19 cellular contexts compared by ENCODE assay signal in the genomic region with DNA sequence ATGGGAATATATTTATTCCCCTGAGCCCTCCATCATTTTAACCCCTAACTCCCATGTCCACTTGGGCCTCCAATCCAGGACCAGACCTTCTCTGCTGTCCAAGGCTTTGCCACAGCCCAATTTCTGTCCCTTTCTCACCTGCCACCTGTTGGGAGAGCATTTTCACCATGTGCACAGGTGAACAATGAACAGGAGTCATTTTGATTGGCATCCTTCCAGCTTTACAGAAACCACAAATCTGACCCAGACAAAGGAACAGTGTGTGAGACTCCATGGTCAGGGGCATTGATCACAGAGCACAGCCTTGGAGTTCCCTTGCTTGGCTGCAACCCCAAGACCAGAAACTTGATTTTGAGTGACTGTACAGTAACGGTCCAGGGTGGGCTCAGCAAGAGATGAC.
DNase-seq lines count a peak whose midpoint lies in the region; ATAC-seq and TF ChIP-seq lines count a peak whose summit lies in the region.
"Had no signal": no experiment of that assay in that cellular context is flagged by ENCODE, and none has a peak within 500 bp of the region (broad histone marks: within the 10 kb centered on the region; RNA-seq: fewer than 3 reads in every experiment).

No MANE protein-coding gene starts in this region.

- H3K27me3 Mint-ChIP-seq in activated CD4-positive, alpha-beta memory T cell treated with anti-CD3 and anti-CD28 coated beads, Interleukin-2, amount 10 ng/mL, durations not matched to agents 7 days and 5 days = no peaks in the 10 kb centered on the region
- H3K27me3 Mint-ChIP-seq in activated CD4-positive, alpha-beta memory T cell treated with anti-CD3 and anti-CD28 coated beads for 36 hours = no peaks in the 10 kb centered on the region
- H3K27me3 Mint-ChIP-seq in activated T-cell treated with anti-CD3 and anti-CD28 coated beads, Interleukin-2, amount 50 U/mL, for 72 hours (ENCODE audit: low read depth) = no peaks in the 10 kb centered on the region
- no peaks in the 10 kb centered on the region for H3K27me3 Mint-ChIP-seq in activated CD8-positive, alpha-beta T cell treated with anti-CD3 and anti-CD28 coated beads for 36 hours
- H3K27me3 Mint-ChIP-seq: activated T-cell treated with anti-CD3 and anti-CD28 coated beads, Interleukin-2, amount 50 U/mL, for 24 hours had no signal

- H3K4me1 Mint-ChIP-seq in activated CD4-positive, alpha-beta memory T cell treated with anti-CD3 and anti-CD28 coated beads, Interleukin-2, amount 10 ng/mL, durations not matched to agents 7 days and 5 days = no peaks in the 10 kb centered on the region
- H3K4me1 Mint-ChIP-seq in activated CD4-positive, alpha-beta memory T cell treated with anti-CD3 and anti-CD28 coated beads for 36 hours (ENCODE audit: low read depth) = no peaks in the 10 kb centered on the region
- peaks cover 13% of the 10 kb centered on the region for H3K4me1 Mint-ChIP-seq in stimulated activated effector memory CD8-positive, alpha-beta T cell treated with anti-CD3 and anti-CD28 coated beads, Interleukin-12 subunit alpha, Interleukin-12 subunit beta, amount 100 ng/mL, for 72 hours
- H3K4me1 Mint-ChIP-seq in activated T-cell treated with anti-CD3 and anti-CD28 coated beads, Interleukin-2, amount 50 U/mL, for 72 hours (ENCODE audit: low read depth) = no peaks in the 10 kb centered on the region
- no peaks in the 10 kb centered on the region for H3K4me1 Mint-ChIP-seq in activated CD8-positive, alpha-beta T cell treated with anti-CD3 and anti-CD28 coated beads for 36 hours (ENCODE audit: low read depth)
- H3K4me1 Mint-ChIP-seq: CD14-positive monocyte, immature natural killer cell, nephron had no signal

- POLR2A ChIA-PET in activated CD4-positive, alpha-beta memory T cell treated with anti-CD3 and anti-CD28 coated beads, Interleukin-2, amount 10 ng/mL, durations not matched to agents 7 days and 5 days (lab: Charles Lee) = no interaction called here
- POLR2A ChIA-PET in activated CD4-positive, alpha-beta memory T cell treated with anti-CD3 and anti-CD28 coated beads for 36 hours (lab: Charles Lee) = no interaction called here
- POLR2A ChIA-PET in activated CD8-positive, alpha-beta T cell treated with anti-CD3 and anti-CD28 coated beads for 36 hours (lab: Charles Lee) = no interaction called here

- TF ChIP-seq CTCF in activated CD8-positive, alpha-beta T cell treated with anti-CD3 and anti-CD28 coated beads for 36 hours (IDR thresholded peaks at IDR 0.05) = no peak

- CTCF ChIA-PET in activated CD4-positive, alpha-beta memory T cell treated with anti-CD3 and anti-CD28 coated beads, Interleukin-2, amount 10 ng/mL, durations not matched to agents 7 days and 5 days (lab: Charles Lee) = interaction anchor here (1.2 kb wide), 1 partner anchor 143 kb away, joined by 3 read pairs; no protein-coding TSS in a partner anchor
- CTCF ChIA-PET in activated CD4-positive, alpha-beta memory T cell treated with anti-CD3 and anti-CD28 coated beads for 36 hours (lab: Charles Lee) = interaction anchor here (0.7 to 1.2 kb wide), 2 partner anchors 20 to 143 kb away, joined by 3 to 7 read pairs; no protein-coding TSS in a partner anchor
- CTCF ChIA-PET in activated CD8-positive, alpha-beta T cell treated with anti-CD3 and anti-CD28 coated beads for 36 hours (lab: Charles Lee) = interaction anchor here (1.0 to 1.3 kb wide), 2 partner anchors 12 to 143 kb away, joined by 5 to 6 read pairs; no protein-coding TSS in a partner anchor

- no peak overlapping the region for H3K4me3 Mint-ChIP-seq in activated CD4-positive, alpha-beta memory T cell treated with anti-CD3 and anti-CD28 coated beads, Interleukin-2, amount 10 ng/mL, durations not matched to agents 7 days and 5 days
- H3K4me3 Mint-ChIP-seq in activated CD4-positive, alpha-beta memory T cell treated with anti-CD3 and anti-CD28 coated beads for 36 hours = no peak overlapping the region
- H3K4me3 Mint-ChIP-seq in stimulated activated effector memory CD8-positive, alpha-beta T cell treated with anti-CD3 and anti-CD28 coated beads, Interleukin-12 subunit alpha, Interleukin-12 subunit beta, amount 100 ng/mL, for 72 hours = no peak overlapping the region
- no peak overlapping the region for H3K4me3 Mint-ChIP-seq in activated T-cell treated with anti-CD3 and anti-CD28 coated beads, Interleukin-2, amount 50 U/mL, for 72 hours
- H3K4me3 Mint-ChIP-seq in activated CD8-positive, alpha-beta T cell treated with anti-CD3 and anti-CD28 coated beads for 36 hours = no peak overlapping the region
- H3K4me3 Mint-ChIP-seq: activated T-cell treated with anti-CD3 and anti-CD28 coated beads, Interleukin-2, amount 50 U/mL, for 24 hours; CD14-positive monocyte; immature natural killer cell; nephron had no signal

- in situ Hi-C loops in SK-MEL-5 (cut with HindIII; ENCODE audit: low pct_unique_long_range_greater_than_20kb, low sequenced_read_pairs) = no loop called here

- H3K36me3 Mint-ChIP-seq in activated CD4-positive, alpha-beta memory T cell treated with anti-CD3 and anti-CD28 coated beads, Interleukin-2, amount 10 ng/mL, durations not matched to agents 7 days and 5 days (ENCODE audit: low read depth) = peaks cover 26% of the 10 kb centered on the region
- peaks cover 30% of the 10 kb centered on the region for H3K36me3 Mint-ChIP-seq in activated CD4-positive, alpha-beta memory T cell treated with anti-CD3 and anti-CD28 coated beads for 36 hours
- H3K36me3 Mint-ChIP-seq in stimulated activated effector memory CD8-positive, alpha-beta T cell treated with anti-CD3 and anti-CD28 coated beads, Interleukin-12 subunit alpha, Interleukin-12 subunit beta, amount 100 ng/mL, for 72 hours = peaks cover 86% of the 10 kb centered on the region
- H3K36me3 Mint-ChIP-seq in activated T-cell treated with anti-CD3 and anti-CD28 coated beads, Interleukin-2, amount 50 U/mL, for 72 hours (ENCODE audit: insufficient read depth in 2 of 2) = peaks cover 2 to 12% of the 10 kb centered on the region in 2 donors
- peaks cover 14% of the 10 kb centered on the region for H3K36me3 Mint-ChIP-seq in activated CD8-positive, alpha-beta T cell treated with anti-CD3 and anti-CD28 coated beads for 36 hours (ENCODE audit: low read depth)

- intact Hi-C loops in activated CD4-positive, alpha-beta memory T cell treated with anti-CD3 and anti-CD28 coated beads for 36 hours (cut with micrococcal nuclease) = no loop called here
- intact Hi-C loops in activated CD8-positive, alpha-beta T cell treated with anti-CD3 and anti-CD28 coated beads for 36 hours (cut with micrococcal nuclease) = no loop called here

- ATAC-seq in stimulated activated effector memory CD8-positive, alpha-beta T cell treated with anti-CD3 and anti-CD28 coated beads, Interleukin-12 subunit alpha, Interleukin-12 subunit beta, amount 100 ng/mL, for 72 hours = no peak
- no peak for ATAC-seq in activated T-cell treated with anti-CD3 and anti-CD28 coated beads, Interleukin-2, amount 50 U/mL, for 72 hours (replicated peaks in 1 of 2)
- ATAC-seq in activated CD8-positive, alpha-beta T cell treated with anti-CD3 and anti-CD28 coated beads for 36 hours = no peak
- ATAC-seq: activated naive CD4-positive, alpha-beta T cell treated with anti-CD3 and anti-CD28 coated beads, Interleukin-2, amount 50 U/mL, for 72 hours; SK-N-SH treated with all-trans-retinoic acid at 6 μM for 48 hours had no signal

- no peaks in the 10 kb centered on the region for H3K9me3 Mint-ChIP-seq in activated CD4-positive, alpha-beta memory T cell treated with anti-CD3 and anti-CD28 coated beads, Interleukin-2, amount 10 ng/mL, durations not matched to agents 7 days and 5 days
- H3K9me3 Mint-ChIP-seq in activated CD4-positive, alpha-beta memory T cell treated with anti-CD3 and anti-CD28 coated beads for 36 hours = no peaks in the 10 kb centered on the region
- no peaks in the 10 kb centered on the region for H3K9me3 Mint-ChIP-seq in stimulated activated effector memory CD8-positive, alpha-beta T cell treated with anti-CD3 and anti-CD28 coated beads, Interleukin-12 subunit alpha, Interleukin-12 subunit beta, amount 100 ng/mL, for 72 hours
- H3K9me3 Mint-ChIP-seq in activated T-cell treated with anti-CD3 and anti-CD28 coated beads, Interleukin-2, amount 50 U/mL, for 72 hours = no peaks in the 10 kb centered on the region
- H3K9me3 Mint-ChIP-seq in activated CD8-positive, alpha-beta T cell treated with anti-CD3 and anti-CD28 coated beads for 36 hours = no peaks in the 10 kb centered on the region
- H3K9me3 Mint-ChIP-seq: activated naive CD4-positive, alpha-beta T cell treated with anti-CD3 and anti-CD28 coated beads, Interleukin-2, amount 50 U/mL, for 72 hours; activated T-cell treated with anti-CD3 and anti-CD28 coated beads, Interleukin-2, amount 50 U/mL, for 24 hours; nephron had no signal

- DNase-seq in activated CD4-positive, alpha-beta memory T cell treated with anti-CD3 and anti-CD28 coated beads, Interleukin-2, amount 10 ng/mL, durations not matched to agents 7 days and 5 days = no peak
- no peak for DNase-seq in activated CD4-positive, alpha-beta memory T cell treated with anti-CD3 and anti-CD28 coated beads for 36 hours
- DNase-seq in NCI-H2107 treated with DMSO at 0.1 percent for 48 hours (lab: John Stamatoyannopoulos, UW; ENCODE audit: unreplicated experiment) = peak; percentile 88
- peak; percentile 5 for DNase-seq in SK-MEL-5 (ENCODE audit: low read depth, low spot score)
- DNase-seq in stimulated activated effector memory CD8-positive, alpha-beta T cell treated with anti-CD3 and anti-CD28 coated beads, Interleukin-12 subunit alpha, Interleukin-12 subunit beta, amount 100 ng/mL, for 72 hours (ENCODE audit: low spot score in 2 of 2) = no peak
- DNase-seq in SHP77 (lab: John Stamatoyannopoulos, UW) = no peak
- no peak for DNase-seq in activated T-cell treated with anti-CD3 and anti-CD28 coated beads, Interleukin-2, amount 50 U/mL, for 72 hours
- no peak for DNase-seq in activated CD8-positive, alpha-beta T cell treated with anti-CD3 and anti-CD28 coated beads for 36 hours
- DNase-seq: activated CD4-positive, alpha-beta T cell treated with anti-CD3 and anti-CD28 coated beads, Interleukin-2, amount 50 U/mL, for 1 hour; activated T-cell treated with anti-CD3 and anti-CD28 coated beads, Interleukin-2, amount 50 U/mL, for 24 hours; brain microvascular endothelial cell; EL; immature natural killer cell; Kasumi-1; NCI-H446 had no signal

- H3K27ac Mint-ChIP-seq in activated CD4-positive, alpha-beta memory T cell treated with anti-CD3 and anti-CD28 coated beads, Interleukin-2, amount 10 ng/mL, durations not matched to agents 7 days and 5 days = peak overlapping the region; percentile 19
- no peak overlapping the region for H3K27ac Mint-ChIP-seq in activated CD4-positive, alpha-beta memory T cell treated with anti-CD3 and anti-CD28 coated beads for 36 hours
- H3K27ac Mint-ChIP-seq in stimulated activated effector memory CD8-positive, alpha-beta T cell treated with anti-CD3 and anti-CD28 coated beads, Interleukin-12 subunit alpha, Interleukin-12 subunit beta, amount 100 ng/mL, for 72 hours = peak overlapping the region; percentile 75
- no peak overlapping the region for H3K27ac Mint-ChIP-seq in activated T-cell treated with anti-CD3 and anti-CD28 coated beads, Interleukin-2, amount 50 U/mL, for 72 hours
- no peak overlapping the region for H3K27ac Mint-ChIP-seq in activated CD8-positive, alpha-beta T cell treated with anti-CD3 and anti-CD28 coated beads for 36 hours
- H3K27ac Mint-ChIP-seq: activated T-cell treated with anti-CD3 and anti-CD28 coated beads, Interleukin-2, amount 50 U/mL, for 24 hours; nephron had no signal

Comparison
In these comparisons a context has a peak if more than half of its experiments do, and no peak if none do; other contexts are left out.
1. H3K27ac Mint-ChIP-seq: peak in activated CD4-positive, alpha-beta memory T cell treated with anti-CD3 and anti-CD28 coated beads, Interleukin-2, amount 10 ng/mL, durations not matched to agents 7 days and 5 days (single experiment) and stimulated activated effector memory CD8-positive, alpha-beta T cell treated with anti-CD3 and anti-CD28 coated beads, Interleukin-12 subunit alpha, Interleukin-12 subunit beta, amount 100 ng/mL, for 72 hours (single experiment); none in activated CD4-positive, alpha-beta memory T cell treated with anti-CD3 and anti-CD28 coated beads for 36 hours (single experiment), activated T-cell treated with anti-CD3 and anti-CD28 coated beads, Interleukin-2, amount 50 U/mL, for 72 hours (single experiment) and activated CD8-positive, alpha-beta T cell treated with anti-CD3 and anti-CD28 coated beads for 36 hours (single experiment).
2. DNase-seq: peak in NCI-H2107 treated with DMSO at 0.1 percent for 48 hours (single experiment) and SK-MEL-5 (single experiment); none in activated CD4-positive, alpha-beta memory T cell treated with anti-CD3 and anti-CD28 coated beads, Interleukin-2, amount 10 ng/mL, durations not matched to agents 7 days and 5 days (single experiment), activated CD4-positive, alpha-beta memory T cell treated with anti-CD3 and anti-CD28 coated beads for 36 hours (single experiment), stimulated activated effector memory CD8-positive, alpha-beta T cell treated with anti-CD3 and anti-CD28 coated beads, Interleukin-12 subunit alpha, Interleukin-12 subunit beta, amount 100 ng/mL, for 72 hours (0 of 2), SHP77 (0 of 2), activated T-cell treated with anti-CD3 and anti-CD28 coated beads, Interleukin-2, amount 50 U/mL, for 72 hours (0 of 2) and activated CD8-positive, alpha-beta T cell treated with anti-CD3 and anti-CD28 coated beads for 36 hours (single experiment).